ENCODE assay signal across 2 cellular contexts in genomic region chr5:8340261-8340660, GRCh38.
TF ChIP-seq lines count a peak whose summit lies in the region.

No MANE protein-coding gene starts in this region.

TF ChIP-seq in IMR-90, 13 proteins besides CTCF, POLR2A, EP300 and RAD21:
- TF ChIP-seq MAZ (IDR thresholded peaks at IDR 0.05; ENCODE audit: borderline replicate concordance, low read depth, low read length) (no peak), NFE2L2 (IDR thresholded peaks at IDR 0.05; ENCODE audit: low read depth, low read length) (no peak), RFX5 (IDR thresholded peaks at IDR 0.05; ENCODE audit: low read depth, low read length) (no peak), MAFK (IDR thresholded peaks at IDR 0.05; ENCODE audit: low read depth, low read length) (no peak), CHD1 (IDR thresholded peaks at IDR 0.05; ENCODE audit: low read depth, low read length) (no peak)
- TF ChIP-seq, protein P1, sequence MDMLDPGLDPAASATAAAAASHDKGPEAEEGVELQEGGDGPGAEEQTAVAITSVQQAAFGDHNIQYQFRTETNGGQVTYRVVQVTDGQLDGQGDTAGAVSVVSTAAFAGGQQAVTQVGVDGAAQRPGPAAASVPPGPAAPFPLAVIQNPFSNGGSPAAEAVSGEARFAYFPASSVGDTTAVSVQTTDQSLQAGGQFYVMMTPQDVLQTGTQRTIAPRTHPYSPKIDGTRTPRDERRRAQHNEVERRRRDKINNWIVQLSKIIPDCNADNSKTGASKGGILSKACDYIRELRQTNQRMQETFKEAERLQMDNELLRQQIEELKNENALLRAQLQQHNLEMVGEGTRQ (IDR thresholded peaks at IDR 0.05; ENCODE audit: low read depth, low read length), result no peak

TF ChIP-seq in H1, 55 proteins besides CTCF, POLR2A, EP300 and RAD21:
- TF ChIP-seq SP1 (IDR thresholded peaks at IDR 0.05; ENCODE audit: low read depth, low read length) (no peak), ASH2L (IDR thresholded peaks at IDR 0.05; ENCODE audit: low read length) (no peak), CBX5 (IDR thresholded peaks at IDR 0.05; ENCODE audit: low read depth, low read length) (no peak), KDM1A (IDR thresholded peaks at IDR 0.05; ENCODE audit: borderline replicate concordance, low read length) (no peak), SIX5 (IDR thresholded peaks at IDR 0.05; ENCODE audit: low read depth, low read length) (no peak), RFX5 (IDR thresholded peaks at IDR 0.05; ENCODE audit: borderline replicate concordance, low read depth, low read length) (no peak), JUN (IDR thresholded peaks at IDR 0.05; ENCODE audit: low read depth, low read length) (no peak), E2F6 (IDR thresholded peaks at IDR 0.05) (no peak), SUZ12 (IDR thresholded peaks at IDR 0.05; ENCODE audit: low read length) (no peak), SIRT6 (IDR thresholded peaks at IDR 0.05; ENCODE audit: low read length) (no peak), ZNF274 (IDR thresholded peaks at IDR 0.05; ENCODE audit: borderline replicate concordance, extremely low read depth, low read length) (no peak), POLR2AphosphoS5 (IDR thresholded peaks at IDR 0.05; ENCODE audit: low read depth, low read length) (no peak), BACH1 (IDR thresholded peaks at IDR 0.05; ENCODE audit: low read length) (no peak), TAF7 (optimal IDR thresholded peaks at IDR 0.05; ENCODE audit: borderline replicate concordance, low read depth, low read length) (no peak), CHD2 (IDR thresholded peaks at IDR 0.05; ENCODE audit: low read length) (no peak), SP4 (IDR thresholded peaks at IDR 0.05; ENCODE audit: low read length) (no peak), NRF1 (IDR thresholded peaks at IDR 0.05; ENCODE audit: low read depth, low read length) (no peak), NANOG (IDR thresholded peaks at IDR 0.05; ENCODE audit: insufficient read depth, low read depth, low read length, poor library complexity, severe bottlenecking) (no peak), CHD7 (IDR thresholded peaks at IDR 0.05; ENCODE audit: insufficient replicate concordance, low read length) (no peak)
